36 cellular contexts compared by ENCODE assay signal in the genomic region with DNA sequence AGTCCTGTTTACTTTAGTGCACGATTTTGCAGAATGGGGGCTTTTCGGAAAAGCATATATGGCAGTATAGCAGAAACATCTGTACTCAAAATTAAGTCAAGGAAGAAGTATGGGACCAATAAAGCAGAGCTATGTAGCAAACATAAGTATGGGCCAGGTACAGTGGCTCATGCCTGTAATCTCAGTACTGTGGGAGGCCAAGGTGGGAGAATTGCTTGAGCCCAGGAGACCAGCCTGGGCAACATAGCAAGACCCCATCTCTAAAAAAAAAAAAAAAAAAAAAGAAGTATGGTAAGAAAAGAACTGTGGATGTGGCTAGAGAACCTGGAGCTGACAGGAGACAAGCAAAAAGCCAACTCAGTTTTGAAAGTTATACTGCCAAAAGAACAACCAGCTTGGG.
"Had no signal": no experiment of that assay in that cellular context is flagged by ENCODE, and none has a peak within 500 bp of the region (broad histone marks: within the 10 kb centered on the region; RNA-seq: fewer than 3 reads in every experiment).

No MANE protein-coding gene starts in this region.

- H3K36me3 Mint-ChIP-seq: activated naive CD4-positive, alpha-beta T cell treated with anti-CD3 and anti-CD28 coated beads, Interleukin-2, amount 50 U/mL, for 72 hours had no signal

- H3K4me3 Mint-ChIP-seq: activated CD4-positive, alpha-beta memory T cell treated with anti-CD3 and anti-CD28 coated beads, Interleukin-2, amount 10 ng/mL, durations not matched to agents 7 days and 5 days; activated CD4-positive, alpha-beta T cell treated with anti-CD3 and anti-CD28 coated beads, Interleukin-2, amount 10 ng/mL, durations not matched to agents 7 days and 5 days; activated naive CD8-positive, alpha-beta T cell treated with anti-CD3 and anti-CD28 coated beads, Interleukin-2, amount 10 ng/mL, durations not matched to agents 7 days and 5 days; activated T-cell treated with anti-CD3 and anti-CD28 coated beads, Interleukin-2, amount 50 U/mL, for 24 hours; activated T-cell treated with anti-CD3 and anti-CD28 coated beads, Interleukin-2, amount 50 U/mL, for 72 hours; activated T-helper 17 cell treated with anti-CD3 and anti-CD28 coated beads, Interleukin-2, amount 50 U/mL, for 72 hours; brain; effector memory CD8-positive, alpha-beta T cell; T-cell; T-helper 1 cell treated with Interleukin-12 subunit alpha and Interleukin-12 subunit beta and Interleukin-4 antibody, amounts not matched to agents 30 μg/mL and 1 μg/mL, for 36 hours; T-helper 2 cell treated with Interferon-gamma antibody and Interleukin-4, amounts not matched to agents 5 μg/mL and 100 μg/mL, for 36 hours had no signal

- H3K9me3 ChIP-seq: ascending aorta, breast epithelium, esophagus muscularis mucosa, gastrocnemius medialis, heart left ventricle had no signal

- H3K27ac ChIP-seq: ascending aorta, breast epithelium, cardiac muscle cell, esophagus muscularis mucosa, foreskin keratinocyte, gastrocnemius medialis, heart left ventricle, WERI-Rb-1 had no signal

- H3K36me3 ChIP-seq: ascending aorta, breast epithelium, cardiac muscle cell, esophagus muscularis mucosa, gastrocnemius medialis, heart left ventricle, WERI-Rb-1 had no signal

- H3K4me1 ChIP-seq: ascending aorta, breast epithelium, foreskin keratinocyte, gastrocnemius medialis had no signal

- H3K4me3 ChIP-seq: ascending aorta, breast epithelium, cardiac muscle cell, esophagus muscularis mucosa, gastrocnemius medialis, heart left ventricle had no signal

- DNase-seq: activated CD4-positive, alpha-beta memory T cell treated with anti-CD3 and anti-CD28 coated beads, Interleukin-2, amount 10 ng/mL, durations not matched to agents 7 days and 5 days; activated CD4-positive, alpha-beta T cell treated with anti-CD3 and anti-CD28 coated beads for 4 hours; activated CD4-positive, alpha-beta T cell treated with anti-CD3 and anti-CD28 coated beads, Interleukin-2, amount 10 ng/mL, durations not matched to agents 7 days and 5 days; activated CD4-positive, alpha-beta T cell treated with anti-CD3 and anti-CD28 coated beads, Interleukin-2, amount 50 U/mL, for 4 hours; activated CD4-positive, CD25-positive, alpha-beta regulatory T cell; activated CD4-positive, CD25-positive, alpha-beta regulatory T cell treated with anti-CD3 and anti-CD28 coated beads, Interleukin-2, amount 50 U/mL, for 72 hours; activated CD8-positive, alpha-beta memory T cell treated with anti-CD3 and anti-CD28 coated beads, Interleukin-2, amount 50 U/mL, for 48 hours; activated effector memory CD4-positive, alpha-beta T cell treated with Interleukin-2 at 50 U/mL for 16 hours; activated gamma-delta T cell treated with Interleukin-2 at 50 U/mL for 16 hours; activated naive CD4-positive, alpha-beta T cell treated with Interleukin-2 at 50 U/mL for 16 hours; activated naive CD8-positive, alpha-beta T cell treated with anti-CD3 and anti-CD28 coated beads, Interleukin-2, amount 10 ng/mL, durations not matched to agents 7 days and 5 days; activated T-cell treated with anti-CD3 and anti-CD28 coated beads for 4 hours; activated T-cell treated with anti-CD3 and anti-CD28 coated beads, Interleukin-2, amount 50 U/mL, for 24 hours; activated T-cell treated with anti-CD3 and anti-CD28 coated beads, Interleukin-2, amount 50 U/mL, for 72 hours; central memory CD4-positive, alpha-beta T cell; cortex of kidney; dermis blood vessel endothelial cell; effector CD4-positive, alpha-beta T cell; effector memory CD8-positive, alpha-beta T cell; erythroblast; foreskin keratinocyte; gastrocnemius medialis; glutamatergic neuron; heart left ventricle; T-cell; T1000; WERI-Rb-1 had no signal

- H3K27ac Mint-ChIP-seq: activated CD4-positive, alpha-beta memory T cell treated with anti-CD3 and anti-CD28 coated beads, Interleukin-2, amount 10 ng/mL, durations not matched to agents 7 days and 5 days; activated CD4-positive, alpha-beta T cell treated with anti-CD3 and anti-CD28 coated beads, Interleukin-2, amount 10 ng/mL, durations not matched to agents 7 days and 5 days; activated naive CD4-positive, alpha-beta T cell treated with anti-CD3 and anti-CD28 coated beads, Interleukin-2, amount 50 U/mL, for 72 hours; activated naive CD8-positive, alpha-beta T cell treated with anti-CD3 and anti-CD28 coated beads, Interleukin-2, amount 10 ng/mL, durations not matched to agents 7 days and 5 days; activated T-cell treated with anti-CD3 and anti-CD28 coated beads, Interleukin-2, amount 50 U/mL, for 24 hours; activated T-cell treated with anti-CD3 and anti-CD28 coated beads, Interleukin-2, amount 50 U/mL, for 72 hours; activated T-helper 17 cell treated with anti-CD3 and anti-CD28 coated beads, Interleukin-2, amount 50 U/mL, for 72 hours; brain; effector memory CD8-positive, alpha-beta T cell; T-helper 1 cell treated with Interleukin-12 subunit alpha and Interleukin-12 subunit beta and Interleukin-4 antibody, amounts not matched to agents 30 μg/mL and 1 μg/mL, for 36 hours; T-helper 2 cell treated with Interferon-gamma antibody and Interleukin-4, amounts not matched to agents 5 μg/mL and 100 μg/mL, for 36 hours had no signal

- H3K27me3 Mint-ChIP-seq: activated CD4-positive, alpha-beta memory T cell treated with anti-CD3 and anti-CD28 coated beads, Interleukin-2, amount 10 ng/mL, durations not matched to agents 7 days and 5 days; activated CD4-positive, alpha-beta T cell treated with anti-CD3 and anti-CD28 coated beads, Interleukin-2, amount 10 ng/mL, durations not matched to agents 7 days and 5 days; activated naive CD8-positive, alpha-beta T cell treated with anti-CD3 and anti-CD28 coated beads, Interleukin-2, amount 10 ng/mL, durations not matched to agents 7 days and 5 days; activated T-cell treated with anti-CD3 and anti-CD28 coated beads, Interleukin-2, amount 50 U/mL, for 24 hours; activated T-helper 17 cell treated with anti-CD3 and anti-CD28 coated beads, Interleukin-2, amount 50 U/mL, for 72 hours; brain; effector memory CD8-positive, alpha-beta T cell; T-cell had no signal

- H3K9me3 Mint-ChIP-seq: activated CD4-positive, alpha-beta memory T cell treated with anti-CD3 and anti-CD28 coated beads, Interleukin-2, amount 10 ng/mL, durations not matched to agents 7 days and 5 days; activated CD4-positive, alpha-beta T cell treated with anti-CD3 and anti-CD28 coated beads, Interleukin-2, amount 10 ng/mL, durations not matched to agents 7 days and 5 days; activated naive CD4-positive, alpha-beta T cell treated with anti-CD3 and anti-CD28 coated beads, Interleukin-2, amount 50 U/mL, for 72 hours; activated naive CD8-positive, alpha-beta T cell treated with anti-CD3 and anti-CD28 coated beads, Interleukin-2, amount 10 ng/mL, durations not matched to agents 7 days and 5 days; activated T-cell treated with anti-CD3 and anti-CD28 coated beads, Interleukin-2, amount 50 U/mL, for 24 hours; activated T-cell treated with anti-CD3 and anti-CD28 coated beads, Interleukin-2, amount 50 U/mL, for 72 hours; activated T-helper 17 cell treated with anti-CD3 and anti-CD28 coated beads, Interleukin-2, amount 50 U/mL, for 72 hours; brain; effector memory CD8-positive, alpha-beta T cell; T-cell; T-helper 1 cell treated with Interleukin-12 subunit alpha and Interleukin-12 subunit beta and Interleukin-4 antibody, amounts not matched to agents 30 μg/mL and 1 μg/mL, for 36 hours; T-helper 2 cell treated with Interferon-gamma antibody and Interleukin-4, amounts not matched to agents 5 μg/mL and 100 μg/mL, for 36 hours had no signal

- ATAC-seq: activated naive CD4-positive, alpha-beta T cell treated with anti-CD3 and anti-CD28 coated beads, Interleukin-2, amount 50 U/mL, for 72 hours; activated T-cell treated with anti-CD3 and anti-CD28 coated beads, Interleukin-2, amount 50 U/mL, for 72 hours; activated T-helper 17 cell treated with anti-CD3 and anti-CD28 coated beads, Interleukin-2, amount 50 U/mL, for 72 hours; effector memory CD8-positive, alpha-beta T cell; foreskin keratinocyte; gastrocnemius medialis; heart left ventricle; T-cell had no signal
